Comparison of ENCODE assay signal across 1 cellular context in genomic region chr17:3927628-3928010, GRCh38.
TF ChIP-seq lines count a peak whose summit lies in the region.

No MANE protein-coding gene starts in this region.

TF ChIP-seq in WTC11, 78 proteins besides CTCF, POLR2A, EP300 and RAD21 (continued from another document):
- TF ChIP-seq, protein P1, sequence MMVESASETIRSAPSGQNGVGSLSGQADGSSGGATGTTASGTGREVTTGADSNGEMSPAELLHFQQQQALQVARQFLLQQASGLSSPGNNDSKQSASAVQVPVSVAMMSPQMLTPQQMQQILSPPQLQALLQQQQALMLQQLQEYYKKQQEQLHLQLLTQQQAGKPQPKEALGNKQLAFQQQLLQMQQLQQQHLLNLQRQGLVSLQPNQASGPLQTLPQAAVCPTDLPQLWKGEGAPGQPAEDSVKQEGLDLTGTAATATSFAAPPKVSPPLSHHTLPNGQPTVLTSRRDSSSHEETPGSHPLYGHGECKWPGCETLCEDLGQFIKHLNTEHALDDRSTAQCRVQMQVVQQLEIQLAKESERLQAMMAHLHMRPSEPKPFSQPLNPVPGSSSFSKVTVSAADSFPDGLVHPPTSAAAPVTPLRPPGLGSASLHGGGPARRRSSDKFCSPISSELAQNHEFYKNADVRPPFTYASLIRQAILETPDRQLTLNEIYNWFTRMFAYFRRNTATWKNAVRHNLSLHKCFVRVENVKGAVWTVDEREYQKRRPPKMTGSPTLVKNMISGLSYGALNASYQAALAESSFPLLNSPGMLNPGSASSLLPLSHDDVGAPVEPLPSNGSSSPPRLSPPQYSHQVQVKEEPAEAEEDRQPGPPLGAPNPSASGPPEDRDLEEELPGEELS (CRISPR knock-in tag; IDR thresholded peaks at IDR 0.05), result no peak
- no peak for TF ChIP-seq USF1 (CRISPR knock-in tag; IDR thresholded peaks at IDR 0.05)
- TF ChIP-seq, protein P2, sequence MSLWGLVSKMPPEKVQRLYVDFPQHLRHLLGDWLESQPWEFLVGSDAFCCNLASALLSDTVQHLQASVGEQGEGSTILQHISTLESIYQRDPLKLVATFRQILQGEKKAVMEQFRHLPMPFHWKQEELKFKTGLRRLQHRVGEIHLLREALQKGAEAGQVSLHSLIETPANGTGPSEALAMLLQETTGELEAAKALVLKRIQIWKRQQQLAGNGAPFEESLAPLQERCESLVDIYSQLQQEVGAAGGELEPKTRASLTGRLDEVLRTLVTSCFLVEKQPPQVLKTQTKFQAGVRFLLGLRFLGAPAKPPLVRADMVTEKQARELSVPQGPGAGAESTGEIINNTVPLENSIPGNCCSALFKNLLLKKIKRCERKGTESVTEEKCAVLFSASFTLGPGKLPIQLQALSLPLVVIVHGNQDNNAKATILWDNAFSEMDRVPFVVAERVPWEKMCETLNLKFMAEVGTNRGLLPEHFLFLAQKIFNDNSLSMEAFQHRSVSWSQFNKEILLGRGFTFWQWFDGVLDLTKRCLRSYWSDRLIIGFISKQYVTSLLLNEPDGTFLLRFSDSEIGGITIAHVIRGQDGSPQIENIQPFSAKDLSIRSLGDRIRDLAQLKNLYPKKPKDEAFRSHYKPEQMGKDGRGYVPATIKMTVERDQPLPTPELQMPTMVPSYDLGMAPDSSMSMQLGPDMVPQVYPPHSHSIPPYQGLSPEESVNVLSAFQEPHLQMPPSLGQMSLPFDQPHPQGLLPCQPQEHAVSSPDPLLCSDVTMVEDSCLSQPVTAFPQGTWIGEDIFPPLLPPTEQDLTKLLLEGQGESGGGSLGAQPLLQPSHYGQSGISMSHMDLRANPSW (CRISPR knock-in tag; conservative IDR thresholded peaks at IDR 0.05; ENCODE audit: low read depth), result no peak
- no peak for TF ChIP-seq TCF7 (CRISPR knock-in tag; IDR thresholded peaks at IDR 0.05; ENCODE audit: low read depth)
- no peak for TF ChIP-seq MYBL2 (CRISPR knock-in tag; IDR thresholded peaks at IDR 0.05)
